Comparison of ENCODE assay signal across 9 cellular contexts in the genomic region with DNA sequence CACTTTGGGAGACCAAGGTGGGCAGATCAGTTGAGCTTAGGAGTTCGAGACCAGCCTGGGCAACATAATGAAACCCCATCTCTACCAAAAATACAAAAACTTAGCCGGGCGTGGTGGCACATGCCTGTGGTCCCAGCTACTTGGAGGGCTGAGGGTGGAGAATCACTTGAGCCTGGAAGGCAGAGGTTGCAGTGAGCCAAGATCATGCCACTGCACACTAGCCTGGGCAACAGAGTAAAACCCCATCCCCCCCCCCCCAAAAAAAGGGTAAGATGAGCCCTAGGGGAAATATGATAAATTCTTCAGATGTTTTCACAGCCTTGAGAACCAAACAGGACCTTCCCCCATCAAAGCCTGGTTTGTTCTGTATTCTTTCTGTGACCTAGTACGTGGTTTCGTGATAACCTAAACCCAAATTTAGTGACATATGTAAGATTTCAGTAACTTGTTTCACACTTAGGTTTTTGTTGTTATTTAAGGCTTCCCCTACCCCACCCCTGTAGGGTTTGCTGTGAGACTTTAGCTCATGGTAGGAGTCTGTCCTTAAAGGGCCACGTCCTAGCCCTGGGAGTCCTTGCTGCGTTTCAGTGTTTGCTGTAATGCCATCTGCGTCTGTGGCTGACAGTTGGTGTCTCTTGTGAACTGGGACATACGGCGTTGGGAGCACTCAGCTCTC. TPM values are rescaled to one million over a fixed set of nuclear protein-coding genes. Genes with fewer than 3 reads are reported as not detected.
DNase-seq lines count a peak whose midpoint lies in the region; ATAC-seq lines count a peak whose summit lies in the region.
"Had no signal": no experiment of that assay in that cellular context is flagged by ENCODE, and none has a peak within 500 bp of the region (broad histone marks: within the 10 kb centered on the region; RNA-seq: fewer than 3 reads in every experiment).

No MANE protein-coding gene starts in this region.

- peak overlapping the region; percentile 48 for H3K4me3 ChIP-seq in Karpas-422 (ENCODE audit: low read length)
- H3K4me3 ChIP-seq: SJCRH30 had no signal

- DNase-seq in Karpas-422 (no peak), midbrain (lab: John Stamatoyannopoulos, UW) (peak; percentile 47), DMS79 (lab: John Stamatoyannopoulos, UW) (no peak), retina (no peak), ACHN (no peak)

- H4K20me1 ChIP-seq in Karpas-422 (ENCODE audit: insufficient read depth, low read depth, low read length): no peaks in the 10 kb centered on the region

- no peak overlapping the region; the same call in 1 of the 2 replicates for H2AFZ ChIP-seq in Karpas-422 (ENCODE audit: low read length)

- H3K27ac ChIP-seq in Karpas-422 (ENCODE audit: low read length) (peak overlapping the region; percentile 95), angular gyrus (ENCODE audit: low read depth, low read length) (peak overlapping the region; percentile 44)
- H3K27ac ChIP-seq: SJCRH30 had no signal

- H3K4me2 ChIP-seq in Karpas-422 (ENCODE audit: low read depth, low read length, poor library complexity, severe bottlenecking): peak overlapping the region; percentile 72

- H3K4me1 ChIP-seq in Karpas-422 (ENCODE audit: low read length): peaks cover 52% of the 10 kb centered on the region

- ATAC-seq in GM18498 (IDR thresholded peaks at IDR 0.05; ENCODE audit: unreplicated experiment) (peak; percentile 65), GM21529 (IDR thresholded peaks at IDR 0.05; ENCODE audit: unreplicated experiment) (peak; percentile 62)

- in situ Hi-C loops in ACHN (cut with HindIII; ENCODE audit: low pct_ligation_motif_present, low pct_unique_long_range_greater_than_20kb, low sequenced_read_pairs): no loop called here

- no peaks in the 10 kb centered on the region for H3K36me3 ChIP-seq in Karpas-422 (ENCODE audit: insufficient read depth, low read length)

- H3K9me3 ChIP-seq in Karpas-422 (ENCODE audit: low read length): no peaks in the 10 kb centered on the region
- H3K9me3 ChIP-seq: SJCRH30 had no signal

- peak overlapping the region; percentile 73 for H3K9ac ChIP-seq in Karpas-422 (ENCODE audit: low read length)

- H3K9me2 ChIP-seq in Karpas-422 (replicated peaks; ENCODE audit: insufficient read depth, low read length): no peaks in the 10 kb centered on the region

- H3K79me2 ChIP-seq in Karpas-422 (ENCODE audit: low read length): peaks cover 52% of the 10 kb centered on the region

- no peaks in the 10 kb centered on the region for H3K27me3 ChIP-seq in Karpas-422 (ENCODE audit: low read length)
- H3K27me3 ChIP-seq: SJCRH30 had no signal

RNA-seq across cellular contexts. Expression of a gene that starts 49.6 kb away (rescaled TPM):
- 80.1 and 114 TPM in 2 replicates for total RNA-seq in Karpas-422 (2014; rRNA removed; shearing (Covaris generic); ENCODE audit: low replicate concordance)

RNA-seq across cellular contexts. Expression of a gene that starts 49.9 kb away (rescaled TPM):
- total RNA-seq in Karpas-422 (2014; rRNA removed; shearing (Covaris generic); ENCODE audit: low replicate concordance): 17.6 and 20.4 TPM in 2 replicates
